8 cellular contexts compared by ENCODE assay signal in the genomic region with DNA sequence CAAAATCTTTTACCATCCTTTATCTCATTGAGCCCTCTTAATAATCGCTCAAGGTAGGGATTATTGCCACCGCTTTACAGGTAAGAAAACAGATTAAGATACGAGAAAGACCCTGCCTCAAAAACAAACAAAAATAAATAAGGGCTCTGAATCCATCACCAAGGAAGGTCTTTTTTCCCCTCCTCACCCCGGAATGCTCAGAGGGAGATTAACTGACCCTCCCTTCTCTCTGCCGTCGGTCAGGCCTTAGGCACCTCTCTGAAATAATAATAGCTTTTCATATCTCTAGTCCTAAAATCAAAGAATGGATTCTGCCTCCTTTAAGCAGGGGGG. TPM values are rescaled to one million over a fixed set of nuclear protein-coding genes. Genes with fewer than 3 reads are reported as not detected.
DNase-seq lines count a peak whose midpoint lies in the region; ATAC-seq and TF ChIP-seq lines count a peak whose summit lies in the region.

No MANE protein-coding gene starts in this region.

- intact Hi-C loops in left colon (cut with DNase I, micrococcal nuclease) = no loop called here

- TF ChIP-seq CTCF in GM23338 (conservative IDR thresholded peaks at IDR 0.05; ENCODE audit: low read depth in 2 of 2) (no peak), WERI-Rb-1 (IDR thresholded peaks at IDR 0.05; ENCODE audit: low read depth, low read length) (no peak), foreskin keratinocyte (conservative IDR thresholded peaks at IDR 0.05) (no peak)

- peak; percentile 30 for DNase-seq in GM23338 (ENCODE audit: low spot score)
- DNase-seq in WERI-Rb-1 = no peak
- no peak for DNase-seq in foreskin keratinocyte
- no peak for DNase-seq in skeletal muscle cell (ENCODE audit: low read depth)
- DNase-seq in AG08395 (ENCODE audit: low spot score) = no peak
- no peak for DNase-seq in left colon
- DNase-seq in NCI-H345 (lab: John Stamatoyannopoulos, UW) = no peak

- H3K27me3 ChIP-seq in GM23338 (ENCODE audit: insufficient read depth) (no peaks in the 10 kb centered on the region), WERI-Rb-1 (ENCODE audit: insufficient read depth, low read depth, severe bottlenecking) (no peaks in the 10 kb centered on the region), foreskin keratinocyte (no peaks in the 10 kb centered on the region)

- ATAC-seq in GM23338 (no peak), foreskin keratinocyte (no peak), left colon (no peak), HG03354 (IDR thresholded peaks at IDR 0.05; ENCODE audit: poor library complexity, severe bottlenecking, unreplicated experiment) (no peak)

- peaks cover 17% of the 10 kb centered on the region for H3K4me1 Mint-ChIP-seq in GM23338

- H3K27ac Mint-ChIP-seq in GM23338 = peak overlapping the region; percentile 96

- H3K27ac ChIP-seq in GM23338 (ENCODE audit: low read depth) (peak overlapping the region; percentile 6), WERI-Rb-1 (peak overlapping the region; percentile 47), foreskin keratinocyte (peak overlapping the region; percentile 20)

- no peaks in the 10 kb centered on the region for H3K9me3 ChIP-seq in WERI-Rb-1 (ENCODE audit: severe bottlenecking)

- no peaks in the 10 kb centered on the region for H3K36me3 Mint-ChIP-seq in GM23338 (ENCODE audit: low read depth)

- H3F3A ChIP-seq in GM23338 (replicated peaks; ENCODE audit: low read depth) = no peaks in the 10 kb centered on the region

- H3K4me1 ChIP-seq in GM23338 (ENCODE audit: insufficient read depth) (peaks cover 8% of the 10 kb centered on the region), foreskin keratinocyte (peaks cover 5% of the 10 kb centered on the region)

- H3K4me3 ChIP-seq in GM23338 = peak overlapping the region; percentile 47
- H3K4me3 ChIP-seq in WERI-Rb-1 (ENCODE audit: low read depth, low read length) = peak overlapping the region; percentile 56
- H3K4me3 ChIP-seq in skeletal muscle cell (ENCODE audit: low read depth, low read length) = peak overlapping the region; percentile 50

- H3K9me3 Mint-ChIP-seq in GM23338 = no peaks in the 10 kb centered on the region

- peak overlapping the region; percentile 69 for H3K4me2 ChIP-seq in GM23338

- no peaks in the 10 kb centered on the region; the same call in 1 of the 2 replicates for H3K79me2 ChIP-seq in GM23338 (replicated peaks; ENCODE audit: insufficient read depth)

- peaks cover 7% of the 10 kb centered on the region for H3K27me3 Mint-ChIP-seq in GM23338 (ENCODE audit: insufficient read depth, low read depth, poor library complexity)

- no peaks in the 10 kb centered on the region for H4K20me1 ChIP-seq in GM23338 (replicated peaks; ENCODE audit: insufficient read depth)

- H3K36me3 ChIP-seq in GM23338 (ENCODE audit: insufficient read depth) = no peaks in the 10 kb centered on the region
- H3K36me3 ChIP-seq in WERI-Rb-1 = peaks cover 12% of the 10 kb centered on the region

- no peaks in the 10 kb centered on the region for H3K9me2 ChIP-seq in GM23338 (ENCODE audit: insufficient read depth)

- H2AFZ ChIP-seq in GM23338 = peak overlapping the region; percentile 1; the same call in 1 of the 2 replicates

- H3K4me3 Mint-ChIP-seq in GM23338 = peak overlapping the region; percentile 91

TF ChIP-seq in GM23338, 12 proteins besides CTCF, POLR2A, EP300 and RAD21:
- TF ChIP-seq CREB1 (CRISPR knock-in tag; IDR thresholded peaks at IDR 0.05; ENCODE audit: low read depth) (no peak), EZH2phosphoT487 (IDR thresholded peaks at IDR 0.05; ENCODE audit: unreplicated experiment) (no peak)
- TF ChIP-seq, protein P1, sequence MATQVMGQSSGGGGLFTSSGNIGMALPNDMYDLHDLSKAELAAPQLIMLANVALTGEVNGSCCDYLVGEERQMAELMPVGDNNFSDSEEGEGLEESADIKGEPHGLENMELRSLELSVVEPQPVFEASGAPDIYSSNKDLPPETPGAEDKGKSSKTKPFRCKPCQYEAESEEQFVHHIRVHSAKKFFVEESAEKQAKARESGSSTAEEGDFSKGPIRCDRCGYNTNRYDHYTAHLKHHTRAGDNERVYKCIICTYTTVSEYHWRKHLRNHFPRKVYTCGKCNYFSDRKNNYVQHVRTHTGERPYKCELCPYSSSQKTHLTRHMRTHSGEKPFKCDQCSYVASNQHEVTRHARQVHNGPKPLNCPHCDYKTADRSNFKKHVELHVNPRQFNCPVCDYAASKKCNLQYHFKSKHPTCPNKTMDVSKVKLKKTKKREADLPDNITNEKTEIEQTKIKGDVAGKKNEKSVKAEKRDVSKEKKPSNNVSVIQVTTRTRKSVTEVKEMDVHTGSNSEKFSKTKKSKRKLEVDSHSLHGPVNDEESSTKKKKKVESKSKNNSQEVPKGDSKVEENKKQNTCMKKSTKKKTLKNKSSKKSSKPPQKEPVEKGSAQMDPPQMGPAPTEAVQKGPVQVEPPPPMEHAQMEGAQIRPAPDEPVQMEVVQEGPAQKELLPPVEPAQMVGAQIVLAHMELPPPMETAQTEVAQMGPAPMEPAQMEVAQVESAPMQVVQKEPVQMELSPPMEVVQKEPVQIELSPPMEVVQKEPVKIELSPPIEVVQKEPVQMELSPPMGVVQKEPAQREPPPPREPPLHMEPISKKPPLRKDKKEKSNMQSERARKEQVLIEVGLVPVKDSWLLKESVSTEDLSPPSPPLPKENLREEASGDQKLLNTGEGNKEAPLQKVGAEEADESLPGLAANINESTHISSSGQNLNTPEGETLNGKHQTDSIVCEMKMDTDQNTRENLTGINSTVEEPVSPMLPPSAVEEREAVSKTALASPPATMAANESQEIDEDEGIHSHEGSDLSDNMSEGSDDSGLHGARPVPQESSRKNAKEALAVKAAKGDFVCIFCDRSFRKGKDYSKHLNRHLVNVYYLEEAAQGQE (IDR thresholded peaks at IDR 0.05; ENCODE audit: unreplicated experiment) = no peak
TF ChIP-seq in GM23338: peak in this region for 0.

RNA-seq across cellular contexts. Expression of a gene that starts 0.6 kb away (rescaled TPM):
- total RNA-seq in GM23338 (2014; rRNA removed; shearing (Covaris generic)) = 26.2 and 31.7 TPM in 2 replicates
- 8.7 and 9.2 TPM in 2 replicates for polyA plus RNA-seq in GM23338 (2016; fragmentation: Nextera tagmentation; extraction: Ambion mirVana)
- total RNA-seq in foreskin keratinocyte = 13.6 and 14.0 TPM in 2 replicates
- 11.4 and 12.5 TPM in 2 replicates for polyA plus RNA-seq in foreskin keratinocyte
- 10 to 100 TPM; 25.3 to 43.4 TPM for total RNA-seq in left colon

RNA-seq across cellular contexts. Expression of a gene that starts 6.9 kb away (rescaled TPM):
- total RNA-seq in GM23338 (2014; rRNA removed; shearing (Covaris generic)) = 3.3 and 5.8 TPM in 2 replicates
- 2.6 and 2.8 TPM in 2 replicates for polyA plus RNA-seq in GM23338 (2016; fragmentation: Nextera tagmentation; extraction: Ambion mirVana)
- total RNA-seq in foreskin keratinocyte = 13.4 and 15.0 TPM in 2 replicates
- 12.5 and 13.5 TPM in 2 replicates for polyA plus RNA-seq in foreskin keratinocyte
- total RNA-seq in left colon = 10 to 100 TPM; 25.1 to 39.6 TPM

RNA-seq across cellular contexts. Expression of a gene that starts 18.1 kb away (rescaled TPM):
- 0.83 TPM in 1 of 2 replicates, not detected in the other for total RNA-seq in GM23338 (2014; rRNA removed; shearing (Covaris generic))
- polyA plus RNA-seq in GM23338 (2016; fragmentation: Nextera tagmentation; extraction: Ambion mirVana) (1.8 and 3.6 TPM in 2 replicates), foreskin keratinocyte (0.27 TPM in 1 of 2 replicates, not detected in the other)
- total RNA-seq in foreskin keratinocyte (not detected in 2 replicates), left colon (not detected)

RNA-seq across cellular contexts. Expression of a gene that starts 39.2 kb away (rescaled TPM):
- total RNA-seq in GM23338 (2014; rRNA removed; shearing (Covaris generic)) = 43.8 and 69.7 TPM in 2 replicates
- polyA plus RNA-seq in GM23338 (2016; fragmentation: Nextera tagmentation; extraction: Ambion mirVana) (16.7 and 16.9 TPM in 2 replicates), foreskin keratinocyte (90.4 and 115 TPM in 2 replicates)
- total RNA-seq in foreskin keratinocyte (94.9 and 114 TPM in 2 replicates), left colon (10 to 100 TPM; 76.1 to 91.5 TPM)

RNA-seq across cellular contexts. Expression of a gene that starts 54.3 kb away (rescaled TPM):
- total RNA-seq in GM23338 (2014; rRNA removed; shearing (Covaris generic)) = not detected in 2 replicates
- not detected in 2 replicates for polyA plus RNA-seq in GM23338 (2016; fragmentation: Nextera tagmentation; extraction: Ambion mirVana)
- 0.04 TPM in 1 of 2 replicates, not detected in the other for total RNA-seq in foreskin keratinocyte
- not detected in 2 replicates for polyA plus RNA-seq in foreskin keratinocyte
- not detected for total RNA-seq in left colon
